Comparison of ENCODE assay signal across 1 cellular context in the genomic region with DNA sequence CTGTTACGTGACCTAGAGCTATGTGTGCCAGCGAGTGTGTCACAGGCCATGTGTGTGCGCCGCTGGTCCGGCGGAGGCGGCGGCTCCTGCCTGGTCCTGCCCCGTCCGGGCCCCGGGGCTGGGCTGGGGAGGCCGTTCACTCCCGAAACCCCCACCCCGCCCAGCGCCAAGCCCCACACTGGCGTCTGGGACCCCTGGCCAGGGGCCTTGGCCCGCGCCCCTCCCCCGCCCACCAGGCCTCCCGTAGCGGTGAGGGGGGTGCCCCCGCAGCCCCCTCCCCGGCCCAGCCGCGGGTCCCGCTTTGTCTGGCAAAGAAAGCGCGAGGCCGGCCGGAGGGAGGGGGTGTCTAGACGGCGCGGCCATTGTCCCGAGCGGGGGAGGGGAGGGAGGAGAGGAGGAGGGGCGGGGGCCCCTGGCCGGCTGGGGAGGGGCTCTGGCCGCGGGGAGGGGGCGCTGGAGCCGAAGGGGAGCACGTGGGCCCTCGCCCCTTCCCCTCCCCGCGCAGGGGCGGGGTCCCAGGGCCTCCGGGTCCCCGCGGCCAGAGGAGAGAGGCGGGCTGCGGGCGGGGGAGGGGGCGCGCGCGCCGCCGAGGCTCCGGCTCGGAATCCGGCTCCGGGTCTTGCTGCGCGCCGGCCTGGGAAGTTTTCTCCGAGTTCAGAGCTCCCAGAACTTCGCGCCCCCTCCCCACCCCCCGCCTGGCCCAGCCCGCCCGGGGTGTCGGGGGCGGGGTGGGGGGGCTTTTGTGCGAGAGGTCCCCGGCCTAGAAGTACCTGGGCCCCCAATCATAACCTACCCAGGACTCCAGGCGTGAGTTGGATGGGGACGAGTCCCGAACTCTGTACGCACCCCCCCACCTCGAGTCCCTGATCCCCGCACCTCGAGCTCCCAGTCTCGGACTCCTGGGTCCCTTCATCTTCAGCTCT.
TF ChIP-seq lines count a peak whose summit lies in the region.

No MANE protein-coding gene starts in this region.

TF ChIP-seq in HEK293, 187 proteins besides CTCF, POLR2A, EP300 and RAD21 (continued from another document):
- TF ChIP-seq, protein P1, sequence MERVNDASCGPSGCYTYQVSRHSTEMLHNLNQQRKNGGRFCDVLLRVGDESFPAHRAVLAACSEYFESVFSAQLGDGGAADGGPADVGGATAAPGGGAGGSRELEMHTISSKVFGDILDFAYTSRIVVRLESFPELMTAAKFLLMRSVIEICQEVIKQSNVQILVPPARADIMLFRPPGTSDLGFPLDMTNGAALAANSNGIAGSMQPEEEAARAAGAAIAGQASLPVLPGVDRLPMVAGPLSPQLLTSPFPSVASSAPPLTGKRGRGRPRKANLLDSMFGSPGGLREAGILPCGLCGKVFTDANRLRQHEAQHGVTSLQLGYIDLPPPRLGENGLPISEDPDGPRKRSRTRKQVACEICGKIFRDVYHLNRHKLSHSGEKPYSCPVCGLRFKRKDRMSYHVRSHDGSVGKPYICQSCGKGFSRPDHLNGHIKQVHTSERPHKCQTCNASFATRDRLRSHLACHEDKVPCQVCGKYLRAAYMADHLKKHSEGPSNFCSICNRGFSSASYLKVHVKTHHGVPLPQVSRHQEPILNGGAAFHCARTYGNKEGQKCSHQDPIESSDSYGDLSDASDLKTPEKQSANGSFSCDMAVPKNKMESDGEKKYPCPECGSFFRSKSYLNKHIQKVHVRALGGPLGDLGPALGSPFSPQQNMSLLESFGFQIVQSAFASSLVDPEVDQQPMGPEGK (tag by site-specific recombination; IDR thresholded peaks at IDR 0.05), result peak; percentile 82
- TF ChIP-seq ZNF843 (tag by site-specific recombination; IDR thresholded peaks at IDR 0.05), result no peak
- TF ChIP-seq ZFHX2 (tag by site-specific recombination; conservative IDR thresholded peaks at IDR 0.05), result peak; percentile 32; the same call in 1 of the 2 replicates
- no peak for TF ChIP-seq MZF1 (tag by site-specific recombination; IDR thresholded peaks at IDR 0.05; ENCODE audit: borderline replicate concordance)
- TF ChIP-seq GLIS1 (tag by site-specific recombination; IDR thresholded peaks at IDR 0.05), result peak; percentile 49
- TF ChIP-seq MEIS1 (CRISPR knock-in tag; IDR thresholded peaks at IDR 0.05; ENCODE audit: borderline replicate concordance), result no peak
- TF ChIP-seq SCRT2 (tag by site-specific recombination; IDR thresholded peaks at IDR 0.05), result 0 out of 2 replicates have a peak, but pooled peaks have one; percentile 2
- no peak for TF ChIP-seq ZIC2 (tag by site-specific recombination; IDR thresholded peaks at IDR 0.05)
- TF ChIP-seq, protein P2, sequence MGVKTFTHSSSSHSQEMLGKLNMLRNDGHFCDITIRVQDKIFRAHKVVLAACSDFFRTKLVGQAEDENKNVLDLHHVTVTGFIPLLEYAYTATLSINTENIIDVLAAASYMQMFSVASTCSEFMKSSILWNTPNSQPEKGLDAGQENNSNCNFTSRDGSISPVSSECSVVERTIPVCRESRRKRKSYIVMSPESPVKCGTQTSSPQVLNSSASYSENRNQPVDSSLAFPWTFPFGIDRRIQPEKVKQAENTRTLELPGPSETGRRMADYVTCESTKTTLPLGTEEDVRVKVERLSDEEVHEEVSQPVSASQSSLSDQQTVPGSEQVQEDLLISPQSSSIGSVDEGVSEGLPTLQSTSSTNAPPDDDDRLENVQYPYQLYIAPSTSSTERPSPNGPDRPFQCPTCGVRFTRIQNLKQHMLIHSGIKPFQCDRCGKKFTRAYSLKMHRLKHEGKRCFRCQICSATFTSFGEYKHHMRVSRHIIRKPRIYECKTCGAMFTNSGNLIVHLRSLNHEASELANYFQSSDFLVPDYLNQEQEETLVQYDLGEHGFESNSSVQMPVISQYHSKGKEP (tag by site-specific recombination; IDR thresholded peaks at IDR 0.05), result no peak
- TF ChIP-seq, protein P3, sequence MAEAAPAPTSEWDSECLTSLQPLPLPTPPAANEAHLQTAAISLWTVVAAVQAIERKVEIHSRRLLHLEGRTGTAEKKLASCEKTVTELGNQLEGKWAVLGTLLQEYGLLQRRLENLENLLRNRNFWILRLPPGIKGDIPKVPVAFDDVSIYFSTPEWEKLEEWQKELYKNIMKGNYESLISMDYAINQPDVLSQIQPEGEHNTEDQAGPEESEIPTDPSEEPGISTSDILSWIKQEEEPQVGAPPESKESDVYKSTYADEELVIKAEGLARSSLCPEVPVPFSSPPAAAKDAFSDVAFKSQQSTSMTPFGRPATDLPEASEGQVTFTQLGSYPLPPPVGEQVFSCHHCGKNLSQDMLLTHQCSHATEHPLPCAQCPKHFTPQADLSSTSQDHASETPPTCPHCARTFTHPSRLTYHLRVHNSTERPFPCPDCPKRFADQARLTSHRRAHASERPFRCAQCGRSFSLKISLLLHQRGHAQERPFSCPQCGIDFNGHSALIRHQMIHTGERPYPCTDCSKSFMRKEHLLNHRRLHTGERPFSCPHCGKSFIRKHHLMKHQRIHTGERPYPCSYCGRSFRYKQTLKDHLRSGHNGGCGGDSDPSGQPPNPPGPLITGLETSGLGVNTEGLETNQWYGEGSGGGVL (tag by site-specific recombination; IDR thresholded peaks at IDR 0.05), result peak; percentile 51; the same call in 1 of the 2 replicates
- TF ChIP-seq ZBTB10 (tag by site-specific recombination; IDR thresholded peaks at IDR 0.05), result peak; percentile 46; the same call in 1 of the 2 replicates
- 0 out of 2 replicates have a peak, but pooled peaks have one; percentile 21 for TF ChIP-seq KLF8 (tag by site-specific recombination; IDR thresholded peaks at IDR 0.05)
- TF ChIP-seq, protein P4, sequence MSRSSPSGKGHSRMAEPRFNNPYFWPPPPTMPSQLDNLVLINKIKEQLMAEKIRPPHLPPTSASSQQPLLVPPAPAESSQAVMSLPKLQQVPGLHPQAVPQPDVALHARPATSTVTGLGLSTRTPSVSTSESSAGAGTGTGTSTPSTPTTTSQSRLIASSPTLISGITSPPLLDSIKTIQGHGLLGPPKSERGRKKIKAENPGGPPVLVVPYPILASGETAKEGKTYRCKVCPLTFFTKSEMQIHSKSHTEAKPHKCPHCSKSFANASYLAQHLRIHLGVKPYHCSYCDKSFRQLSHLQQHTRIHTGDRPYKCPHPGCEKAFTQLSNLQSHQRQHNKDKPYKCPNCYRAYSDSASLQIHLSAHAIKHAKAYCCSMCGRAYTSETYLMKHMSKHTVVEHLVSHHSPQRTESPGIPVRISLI (tag by site-specific recombination; IDR thresholded peaks at IDR 0.05), result no peak
- TF ChIP-seq ZBTB1 (tag by site-specific recombination; IDR thresholded peaks at IDR 0.05), result no peak
- TF ChIP-seq WT1 (tag by site-specific recombination; IDR thresholded peaks at IDR 0.05), result peak; percentile 14; the same call in 1 of the 2 replicates
